Comparison of ENCODE assay signal across 9 cellular contexts in genomic region chr11:68550485-68550817, GRCh38.
DNase-seq lines count a peak whose midpoint lies in the region; TF ChIP-seq lines count a peak whose summit lies in the region.
"Had no signal": no experiment of that assay in that cellular context is flagged by ENCODE, and none has a peak within 500 bp of the region (broad histone marks: within the 10 kb centered on the region; RNA-seq: fewer than 3 reads in every experiment).

No MANE protein-coding gene starts in this region.

- intact Hi-C loops in PC-9 (cut with micrococcal nuclease; ENCODE audit: unreplicated experiment) = no loop called here

- CTCF ChIA-PET in PC-9 (lab: Charles Lee) = no interaction called here

- H3K9me3 ChIP-seq in PC-9 (ENCODE audit: insufficient read depth, low read depth) = no peaks in the 10 kb centered on the region
- H3K9me3 ChIP-seq: testis had no signal

- POLR2A ChIA-PET in PC-9 (lab: Charles Lee; ENCODE audit: unreplicated experiment) = no interaction called here

- peaks cover 40% of the 10 kb centered on the region for H4K20me1 ChIP-seq in PC-9 (ENCODE audit: insufficient read depth)

- no peaks in the 10 kb centered on the region for H3K9me2 ChIP-seq in PC-9 (ENCODE audit: insufficient read depth)

- H3K36me3 ChIP-seq in PC-9 (ENCODE audit: low read depth) = peaks cover 45% of the 10 kb centered on the region

- no TSS peak for BruUV-seq in PC-9 (replicated peaks; lab: Mats Ljungman, UMichigan)

- no peak overlapping the region for H3K27ac ChIP-seq in caudate nucleus (ENCODE audit: low read depth, low read length)
- H3K27ac ChIP-seq in PC-9 = no peak overlapping the region

- no peak overlapping the region for H3K4me3 ChIP-seq in fibroblast of pulmonary artery (replicated peaks; ENCODE audit: low read depth, low read length)
- H3K4me3 ChIP-seq in PC-9 = no peak overlapping the region
- H3K4me3 ChIP-seq: testis had no signal

- no peaks in the 10 kb centered on the region for H3K27me3 ChIP-seq in PC-9 (ENCODE audit: insufficient read depth, low read depth)
- H3K27me3 ChIP-seq: testis had no signal

- no peak overlapping the region for H3K4me2 ChIP-seq in PC-9

- peaks cover 10% of the 10 kb centered on the region for H3K4me1 ChIP-seq in PC-9 (replicated peaks; ENCODE audit: insufficient read depth)

- peaks cover 22% of the 10 kb centered on the region for H3F3A ChIP-seq in PC-9 (ENCODE audit: insufficient read depth, low read depth)

- TF ChIP-seq CTCF in fibroblast of pulmonary artery (IDR thresholded peaks at IDR 0.05; ENCODE audit: low read length, missing control alignments) (no peak), PC-9 (conservative IDR thresholded peaks at IDR 0.05) (no peak)

- H3K79me2 ChIP-seq in PC-9 (ENCODE audit: low read depth) = peaks cover 35% of the 10 kb centered on the region

- H2AFZ ChIP-seq in PC-9 = no peak overlapping the region

- DNase-seq in KG1 (lab: John Stamatoyannopoulos, UW) = peak; percentile 90
- DNase-seq in activated CD4-positive, alpha-beta T cell treated with anti-CD3 and anti-CD28 coated beads, Interleukin-2, amount 50 U/mL, for 4 hours = peak; percentile 25 to 39
- peak; percentile 78 for DNase-seq in fibroblast of pulmonary artery (ENCODE audit: low read depth)
- DNase-seq in stimulated activated CD8-positive, alpha-beta memory T cell treated with anti-CD3 and anti-CD28 coated beads, Interleukin-4, amount 100 ng/mL, for 48 hours = peak; percentile 51
- no peak for DNase-seq in SHP77 treated with DMSO at 0.1 percent for 48 hours (lab: John Stamatoyannopoulos, UW)
- DNase-seq in caudate nucleus (lab: John Stamatoyannopoulos, UW) = no peak
- no peak for DNase-seq in PC-9
- DNase-seq: HCEC 1CT, testis had no signal

Comparison
In these comparisons a context has a peak if more than half of its experiments do, and no peak if none do; other contexts are left out.
1. DNase-seq: peak in KG1 (single experiment), activated CD4-positive, alpha-beta T cell treated with anti-CD3 and anti-CD28 coated beads, Interleukin-2, amount 50 U/mL, for 4 hours (2 of 2), fibroblast of pulmonary artery (single experiment) and stimulated activated CD8-positive, alpha-beta memory T cell treated with anti-CD3 and anti-CD28 coated beads, Interleukin-4, amount 100 ng/mL, for 48 hours (single experiment); none in SHP77 treated with DMSO at 0.1 percent for 48 hours (single experiment), caudate nucleus (0 of 61) and PC-9 (0 of 2).